In the genomic region with DNA sequence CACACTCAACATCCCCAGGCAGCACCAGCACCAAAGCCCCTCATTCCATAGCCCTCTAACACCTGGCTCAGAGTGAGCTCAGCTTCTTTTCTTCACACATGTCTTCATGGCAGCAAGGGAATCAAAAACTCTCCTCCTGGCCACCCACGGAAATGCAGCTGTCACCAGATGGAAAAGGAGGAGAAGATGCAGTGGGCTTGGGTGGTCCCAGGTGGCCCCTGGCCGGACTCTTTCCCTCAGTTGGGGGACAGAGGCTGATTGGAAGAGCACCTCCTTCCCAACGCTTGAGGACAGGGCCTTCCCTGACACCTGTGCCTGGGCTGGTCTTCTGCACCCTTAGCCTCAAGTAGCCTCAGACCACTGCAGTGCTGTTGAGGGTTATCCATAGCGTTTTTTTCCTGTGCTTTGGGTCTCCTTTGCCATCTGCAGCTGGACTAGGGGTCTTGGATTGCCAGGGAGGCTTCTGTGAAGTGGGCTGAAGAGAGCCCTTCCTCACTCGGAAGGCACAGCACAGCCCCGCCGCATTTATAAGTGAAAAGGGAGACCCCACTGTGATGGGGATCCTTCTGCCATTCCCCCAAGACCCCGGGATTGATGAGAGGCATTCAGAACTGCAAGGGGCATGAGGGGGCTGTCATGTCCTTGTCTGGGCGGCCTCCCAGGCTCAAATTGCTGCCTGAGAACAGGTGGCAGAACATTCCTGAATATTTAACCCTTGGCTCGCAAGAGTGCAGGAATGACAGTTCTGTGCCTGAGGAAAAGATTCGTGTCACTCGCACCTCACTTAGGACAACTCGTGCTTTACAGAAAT, we compare ENCODE assay signal across 12 cellular contexts.
A peak's percentile ranks its signal among the peaks of the same experiment; 100 is the strongest.
DNase-seq lines count a peak whose midpoint lies in the region; ATAC-seq and TF ChIP-seq lines count a peak whose summit lies in the region.
"Had no signal": no experiment of that assay in that cellular context is flagged by ENCODE, and none has a peak within 500 bp of the region (broad histone marks: within the 10 kb centered on the region; RNA-seq: fewer than 3 reads in every experiment).

No MANE protein-coding gene starts in this region.

- peaks cover 82% of the 10 kb centered on the region for H3K4me1 Mint-ChIP-seq in activated CD8-positive, alpha-beta memory T cell treated with anti-CD3 and anti-CD28 coated beads, Interleukin-2, amount 10 ng/mL, durations not matched to agents 7 days and 5 days
- peaks cover 62% of the 10 kb centered on the region for H3K4me1 Mint-ChIP-seq in activated CD8-positive, alpha-beta T cell treated with anti-CD3 and anti-CD28 coated beads for 36 hours (ENCODE audit: low read depth)

- CTCF ChIA-PET in activated CD8-positive, alpha-beta memory T cell treated with anti-CD3 and anti-CD28 coated beads, Interleukin-2, amount 10 ng/mL, durations not matched to agents 7 days and 5 days (lab: Charles Lee) = interaction anchor here (1.1 to 5.2 kb wide), 8 partner anchors 10 to 127 kb away, joined by 3 to 55 read pairs (median 18); no protein-coding TSS in a partner anchor
- CTCF ChIA-PET in activated CD8-positive, alpha-beta T cell treated with anti-CD3 and anti-CD28 coated beads for 36 hours (lab: Charles Lee) = interaction anchor here (0.6 kb wide), 2 partner anchors 12 to 125 kb away, joined by 3 to 4 read pairs; no protein-coding TSS in a partner anchor

- H3K36me3 Mint-ChIP-seq in activated CD8-positive, alpha-beta memory T cell treated with anti-CD3 and anti-CD28 coated beads, Interleukin-2, amount 10 ng/mL, durations not matched to agents 7 days and 5 days = peaks cover 16% of the 10 kb centered on the region
- H3K36me3 Mint-ChIP-seq in activated CD8-positive, alpha-beta T cell treated with anti-CD3 and anti-CD28 coated beads for 36 hours (ENCODE audit: low read depth) = peaks cover 6% of the 10 kb centered on the region

- TF ChIP-seq EP300 in stomach (IDR thresholded peaks at IDR 0.05) = no peak

- intact Hi-C loops in activated CD8-positive, alpha-beta T cell treated with anti-CD3 and anti-CD28 coated beads for 36 hours (cut with micrococcal nuclease) = loop anchor here (5.0 kb wide), 1 partner anchor 46 kb away; no protein-coding TSS in a partner anchor
- intact Hi-C loops in stomach (cut with DNase I; ENCODE audit: low total_unique reads) = no loop called here

- H3K27ac Mint-ChIP-seq in activated CD8-positive, alpha-beta memory T cell treated with anti-CD3 and anti-CD28 coated beads, Interleukin-2, amount 10 ng/mL, durations not matched to agents 7 days and 5 days = peak overlapping the region; percentile 95
- H3K27ac Mint-ChIP-seq in activated CD8-positive, alpha-beta T cell treated with anti-CD3 and anti-CD28 coated beads for 36 hours = peak overlapping the region; percentile 96

- no peak for ATAC-seq in activated CD8-positive, alpha-beta memory T cell treated with anti-CD3 and anti-CD28 coated beads, Interleukin-2, amount 10 ng/mL, durations not matched to agents 7 days and 5 days
- no peak for ATAC-seq in activated CD8-positive, alpha-beta T cell treated with anti-CD3 and anti-CD28 coated beads for 36 hours

- H3K36me3 ChIP-seq in stomach = no peaks in the 10 kb centered on the region
- no peaks in the 10 kb centered on the region for H3K36me3 ChIP-seq in HAP-1 (replicated peaks)

- H3K4me1 ChIP-seq in stomach (peaks cover 15 to 56% (median 31%) of the 10 kb centered on the region in 4 donors), HAP-1 (no peaks in the 10 kb centered on the region)

- DNase-seq in activated CD8-positive, alpha-beta memory T cell treated with anti-CD3 and anti-CD28 coated beads, Interleukin-2, amount 10 ng/mL, durations not matched to agents 7 days and 5 days = no peak
- DNase-seq in activated CD8-positive, alpha-beta memory T cell treated with anti-CD3 and anti-CD28 coated beads, Interleukin-2, amount 50 U/mL, for 48 hours = no peak
- no peak for DNase-seq in activated CD8-positive, alpha-beta T cell treated with anti-CD3 and anti-CD28 coated beads for 36 hours
- DNase-seq in epithelial cell of prostate (ENCODE audit: low read depth, low spot score) (no peak), stomach (no peak), HAP-1 (ENCODE audit: low spot score in 2 of 2) (no peak), NCI-H1694 treated with DMSO at 0.1 percent for 48 hours (lab: John Stamatoyannopoulos, UW) (no peak)
- DNase-seq in effector CD8-positive, alpha-beta T cell (lab: John Stamatoyannopoulos, UW) = no peak
- DNase-seq: activated effector memory CD4-positive, alpha-beta T cell treated with Interleukin-2 at 50 U/mL for 16 hours; cortex of kidney; NCI-H1105 treated with DMSO at 0.1 percent for 48 hours had no signal

- H3K9me3 ChIP-seq in stomach (no peaks in the 10 kb centered on the region), HAP-1 (no peaks in the 10 kb centered on the region)

- no peaks in the 10 kb centered on the region for H3K27me3 ChIP-seq in stomach
- H3K27me3 ChIP-seq in HAP-1 (ENCODE audit: low read depth) = no peaks in the 10 kb centered on the region

- in situ Hi-C loops in HAP-1 (cut with MboI; ENCODE audit: low sequenced_read_pairs) = no loop called here

- TF ChIP-seq CTCF in activated CD8-positive, alpha-beta T cell treated with anti-CD3 and anti-CD28 coated beads for 36 hours (IDR thresholded peaks at IDR 0.05) = no peak
- no peak for TF ChIP-seq CTCF in stomach (IDR thresholded peaks at IDR 0.05)

- WGBS in stomach, 5 donors = 80 to 88% (median 85%) methylated on average over 13 of the region's 13 CpGs

- peak overlapping the region; percentile 41 for H3K27ac ChIP-seq in epithelial cell of prostate
- peak overlapping the region in 3 of 5 donors; percentile 29 to 75 (median 57) for H3K27ac ChIP-seq in stomach

- peak overlapping the region; percentile 81 for H3K4me3 Mint-ChIP-seq in activated CD8-positive, alpha-beta memory T cell treated with anti-CD3 and anti-CD28 coated beads, Interleukin-2, amount 10 ng/mL, durations not matched to agents 7 days and 5 days
- peak overlapping the region; percentile 71 for H3K4me3 Mint-ChIP-seq in activated CD8-positive, alpha-beta T cell treated with anti-CD3 and anti-CD28 coated beads for 36 hours
- H3K4me3 Mint-ChIP-seq: GM23338 had no signal

- POLR2A ChIA-PET in activated CD8-positive, alpha-beta T cell treated with anti-CD3 and anti-CD28 coated beads for 36 hours (lab: Charles Lee) = interaction anchor here (0.7 to 7.2 kb wide), 6 partner anchors 11 to 32 kb away, joined by 3 to 87 read pairs (median 6); no protein-coding TSS in a partner anchor

- no peaks in the 10 kb centered on the region for H3K9me3 Mint-ChIP-seq in activated CD8-positive, alpha-beta memory T cell treated with anti-CD3 and anti-CD28 coated beads, Interleukin-2, amount 10 ng/mL, durations not matched to agents 7 days and 5 days (ENCODE audit: low read depth)
- H3K9me3 Mint-ChIP-seq in activated CD8-positive, alpha-beta T cell treated with anti-CD3 and anti-CD28 coated beads for 36 hours = no peaks in the 10 kb centered on the region
- H3K9me3 Mint-ChIP-seq: GM23338 had no signal

- H3K27me3 Mint-ChIP-seq in activated CD8-positive, alpha-beta memory T cell treated with anti-CD3 and anti-CD28 coated beads, Interleukin-2, amount 10 ng/mL, durations not matched to agents 7 days and 5 days = no peaks in the 10 kb centered on the region
- no peaks in the 10 kb centered on the region for H3K27me3 Mint-ChIP-seq in activated CD8-positive, alpha-beta T cell treated with anti-CD3 and anti-CD28 coated beads for 36 hours

- no peak for TF ChIP-seq POLR2A in stomach (IDR thresholded peaks at IDR 0.05)

- H3K4me3 ChIP-seq in stomach = no peak overlapping the region
- H3K4me3 ChIP-seq in HAP-1 = no peak overlapping the region
- H3K4me3 ChIP-seq: GM23338 had no signal
